Comparison of ENCODE assay signal across 9 cellular contexts in genomic region chr3:172449468-172450149, GRCh38. TPM values are rescaled to one million over a fixed set of nuclear protein-coding genes. Genes with fewer than 3 reads are reported as not detected.
A peak's percentile ranks its signal among the peaks of the same experiment; 100 is the strongest.
DNase-seq lines count a peak whose midpoint lies in the region; ATAC-seq and TF ChIP-seq lines count a peak whose summit lies in the region.
"Had no signal": no experiment of that assay in that cellular context is flagged by ENCODE, and none has a peak within 500 bp of the region (broad histone marks: within the 10 kb centered on the region; RNA-seq: fewer than 3 reads in every experiment).

No MANE protein-coding gene starts in this region.

- no peaks in the 10 kb centered on the region for H3K36me3 ChIP-seq in neural cell (ENCODE audit: insufficient read depth, low read length)
- H3K36me3 ChIP-seq in esophagus squamous epithelium = no peaks in the 10 kb centered on the region
- no peaks in the 10 kb centered on the region for H3K36me3 ChIP-seq in OCI-LY7 (ENCODE audit: insufficient read depth, low read length)

- no peak overlapping the region for H3K9ac ChIP-seq in neural cell (ENCODE audit: low read length)

- no peaks in the 10 kb centered on the region for H3K9me3 ChIP-seq in neural cell (ENCODE audit: low read length)
- H3K9me3 ChIP-seq in esophagus squamous epithelium = no peaks in the 10 kb centered on the region
- no peaks in the 10 kb centered on the region for H3K9me3 ChIP-seq in OCI-LY7 (ENCODE audit: low read length)

- intact Hi-C loops in esophagus squamous epithelium (cut with DNase I) (no loop called here), OCI-LY7 (cut with micrococcal nuclease; ENCODE audit: unreplicated experiment) (loop anchor here (10.0 kb wide), 1 partner anchor 675 kb away; no protein-coding TSS in a partner anchor)

- H2AFZ ChIP-seq in neural cell (ENCODE audit: low read depth, low read length) (no peak overlapping the region), OCI-LY7 (ENCODE audit: low read length) (no peak overlapping the region)

- DNase-seq in GM03348 (ENCODE audit: low spot score) = peak; percentile 65
- peak; percentile 41 for DNase-seq in RWPE1 (ENCODE audit: low spot score)
- peak; percentile 6 for DNase-seq in fibroblast of gingiva (ENCODE audit: low read depth)
- DNase-seq in cerebellum (ENCODE audit: low spot score) = no peak
- no peak for DNase-seq in esophagus squamous epithelium (lab: John Stamatoyannopoulos, UW)
- no peak for DNase-seq in OCI-LY7 (ENCODE audit: low spot score)

- no peaks in the 10 kb centered on the region for H3K79me2 ChIP-seq in neural cell (replicated peaks; ENCODE audit: insufficient read depth, low read length)
- H3K79me2 ChIP-seq in OCI-LY7 (ENCODE audit: insufficient read depth, low read depth, low read length) = no peaks in the 10 kb centered on the region

- H3K4me3 ChIP-seq in neural cell (ENCODE audit: low read length) (peak overlapping the region; percentile 65), esophagus squamous epithelium (no peak overlapping the region), OCI-LY7 (ENCODE audit: low read depth, low read length, poor library complexity, severe bottlenecking) (no peak overlapping the region)
- H3K4me3 ChIP-seq: lung had no signal

- POLR2A ChIA-PET in RWPE1 (lab: Yijun Ruan, JAX; ENCODE audit: low non-redundant PET) (no interaction called here), OCI-LY7 (lab: Charles Lee) (no interaction called here)

- no peak for TF ChIP-seq POLR2A in esophagus squamous epithelium (IDR thresholded peaks at IDR 0.05)

- no peak for TF ChIP-seq EP300 in neural cell (conservative IDR thresholded peaks at IDR 0.05; ENCODE audit: poor library complexity, severe bottlenecking)

- 11 to 20% methylated on average over 25 to 32 of the region's 34 CpGs for WGBS in esophagus squamous epithelium, 2 donors

- ATAC-seq in HG03342 (IDR thresholded peaks at IDR 0.05; ENCODE audit: unreplicated experiment) = no peak

- H4K20me1 ChIP-seq in neural cell (ENCODE audit: insufficient read depth) (no peaks in the 10 kb centered on the region), OCI-LY7 (ENCODE audit: insufficient read depth, low read length) (no peaks in the 10 kb centered on the region)

- no peak for TF ChIP-seq RAD21 in neural cell (conservative IDR thresholded peaks at IDR 0.05)

- H3K4me2 ChIP-seq in neural cell (ENCODE audit: low read length) (no peak overlapping the region), OCI-LY7 (ENCODE audit: low read length) (no peak overlapping the region)

- H3K4me1 ChIP-seq in esophagus squamous epithelium (peaks cover 3 to 24% (median 10%) of the 10 kb centered on the region in 3 donors), OCI-LY7 (ENCODE audit: insufficient read depth, low read length, poor library complexity, severe bottlenecking) (no peaks in the 10 kb centered on the region)

- no peak overlapping the region for H3K27ac ChIP-seq in RWPE1
- H3K27ac ChIP-seq in neural cell (ENCODE audit: low read length) = no peak overlapping the region
- no peak overlapping the region for H3K27ac ChIP-seq in esophagus squamous epithelium
- H3K27ac ChIP-seq in OCI-LY7 (ENCODE audit: low read depth, low read length, poor library complexity, severe bottlenecking) = no peak overlapping the region

- no peaks in the 10 kb centered on the region for H3F3A ChIP-seq in neural cell (ENCODE audit: insufficient read depth, low read length, poor library complexity, severe bottlenecking)

- CTCF ChIA-PET in RWPE1 (lab: Yijun Ruan, JAX) = no interaction called here
- CTCF ChIA-PET in OCI-LY7 (lab: Charles Lee; ENCODE audit: unreplicated experiment) = no interaction called here

- TF ChIP-seq CTCF in RWPE1 (conservative IDR thresholded peaks at IDR 0.05; ENCODE audit: low read depth) (no peak), neural cell (IDR thresholded peaks at IDR 0.05; ENCODE audit: poor library complexity, severe bottlenecking) (no peak), esophagus squamous epithelium (IDR thresholded peaks at IDR 0.05) (no peak), OCI-LY7 (conservative IDR thresholded peaks at IDR 0.05; ENCODE audit: low read length) (no peak)

- peaks cover 63% of the 10 kb centered on the region for H3K27me3 ChIP-seq in neural cell (ENCODE audit: insufficient read depth, low read depth, low read length)
- H3K27me3 ChIP-seq in esophagus squamous epithelium = peaks cover 21 to 84% (median 26%) of the 10 kb centered on the region in 4 donors

- BruUV-seq in OCI-LY7 (replicated peaks; lab: Mats Ljungman, UMichigan) = no TSS peak

- H3K9me2 ChIP-seq in neural cell (ENCODE audit: insufficient read depth, low read length) (no peaks in the 10 kb centered on the region), OCI-LY7 (ENCODE audit: insufficient read depth, low read length) (no peaks in the 10 kb centered on the region)

TF ChIP-seq in neural cell, 6 proteins besides CTCF, POLR2A, EP300 and RAD21:
- TF ChIP-seq MXI1 (conservative IDR thresholded peaks at IDR 0.05; ENCODE audit: poor library complexity, severe bottlenecking) = no peak
- TF ChIP-seq SMC3 (conservative IDR thresholded peaks at IDR 0.05; ENCODE audit: poor library complexity) = no peak
- TF ChIP-seq TAF1 (IDR thresholded peaks at IDR 0.05; ENCODE audit: low read depth) = no peak
- peak; percentile 60 for TF ChIP-seq REST (IDR thresholded peaks at IDR 0.05; ENCODE audit: borderline replicate concordance)

RNA-seq across cellular contexts. Expression of gene GHSR, which starts 1.4 kb away (rescaled TPM):
- not detected in 2 replicates for polyA plus RNA-seq in neural cell
- not detected in 2 replicates for polyA minus RNA-seq in neural cell
- total RNA-seq in cerebellum = not detected
- not detected for total RNA-seq in esophagus squamous epithelium
- total RNA-seq in OCI-LY7 (2014; rRNA removed; shearing (Covaris generic)) = not detected in 2 replicates
- not detected in 2 replicates for total RNA-seq in OCI-LY7 (2022)
- total RNA-seq: lung had no signal

Comparison
In these comparisons a context has a peak if more than half of its experiments do, and no peak if none do; other contexts are left out.
1. DNase-seq: peak in GM03348 (single experiment), RWPE1 (single experiment) and fibroblast of gingiva (single experiment); none in cerebellum (single experiment), esophagus squamous epithelium (single experiment) and OCI-LY7 (single experiment).